ENCODE assay signal across 10 cellular contexts in the genomic region with DNA sequence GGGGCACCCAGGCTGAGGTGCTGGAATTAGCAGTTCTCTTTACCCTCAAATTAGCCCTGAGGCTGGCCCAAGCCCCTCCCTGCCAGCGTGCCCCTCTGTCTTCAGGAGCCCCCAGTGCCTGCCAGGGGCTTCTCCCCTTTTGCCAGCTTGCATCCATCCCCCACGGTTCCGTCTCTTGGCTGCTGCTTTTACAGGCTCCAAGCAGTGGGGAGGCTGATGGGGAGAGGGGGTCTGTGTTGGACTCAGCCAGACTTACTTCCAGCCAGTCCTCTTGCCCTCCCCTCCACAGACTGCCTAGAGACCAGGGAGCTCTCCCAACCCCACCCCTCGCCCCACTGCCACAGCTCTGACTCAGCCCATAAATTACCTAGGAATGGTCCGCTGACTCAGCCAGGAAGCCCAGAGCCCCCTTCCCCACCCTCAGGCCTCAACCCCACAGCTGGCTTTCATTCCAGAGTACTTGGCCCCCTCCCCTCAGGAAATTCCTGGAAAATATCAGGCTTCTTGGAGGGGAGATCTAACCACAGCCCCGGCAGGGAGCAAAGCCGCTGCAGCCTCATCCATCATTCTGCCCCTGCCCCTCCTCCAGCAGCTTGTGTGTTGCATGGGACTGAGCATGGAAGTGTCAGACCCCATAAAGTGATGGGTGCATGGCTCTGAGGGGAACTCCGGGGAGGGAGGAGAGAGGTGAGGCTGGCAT.
DNase-seq lines count a peak whose midpoint lies in the region; ATAC-seq lines count a peak whose summit lies in the region.
"Had no signal": no experiment of that assay in that cellular context is flagged by ENCODE, and none has a peak within 500 bp of the region (broad histone marks: within the 10 kb centered on the region; RNA-seq: fewer than 3 reads in every experiment).

No MANE protein-coding gene starts in this region.

- in situ Hi-C loops in ACHN (cut with HindIII; ENCODE audit: low pct_ligation_motif_present, low pct_unique_long_range_greater_than_20kb, low sequenced_read_pairs), result no loop called here

- H3K4me3 ChIP-seq in HUES6 (ENCODE audit: low read depth, low read length), result no peak overlapping the region; the same call in 1 of the 2 replicates
- H3K4me3 ChIP-seq: lung, upper lobe of left lung had no signal

- no peak overlapping the region for H3K4me3 Mint-ChIP-seq in T-helper 2 cell treated with Interferon-gamma antibody and Interleukin-4, amounts not matched to agents 5 μg/mL and 100 μg/mL, for 36 hours

- H3K36me3 Mint-ChIP-seq in T-helper 2 cell treated with Interferon-gamma antibody and Interleukin-4, amounts not matched to agents 5 μg/mL and 100 μg/mL, for 36 hours (ENCODE audit: low read depth), result no peaks in the 10 kb centered on the region

- H3K27me3 Mint-ChIP-seq in T-helper 2 cell treated with Interferon-gamma antibody and Interleukin-4, amounts not matched to agents 5 μg/mL and 100 μg/mL, for 36 hours (ENCODE audit: low read depth), result peaks cover 2% of the 10 kb centered on the region

- H3K27ac Mint-ChIP-seq in T-helper 2 cell treated with Interferon-gamma antibody and Interleukin-4, amounts not matched to agents 5 μg/mL and 100 μg/mL, for 36 hours, result no peak overlapping the region

- H3K9ac ChIP-seq in HUES6 (ENCODE audit: low read length), result peak overlapping the region; percentile 59

- H3K9me3 ChIP-seq in HUES6 (ENCODE audit: control insufficient read depth, insufficient read depth, low read depth, low read length), result no peaks in the 10 kb centered on the region
- H3K9me3 ChIP-seq: upper lobe of left lung had no signal

- H3K27me3 ChIP-seq in HUES6 (ENCODE audit: control insufficient read depth, insufficient read depth, low read length), result no peaks in the 10 kb centered on the region
- H3K27me3 ChIP-seq: upper lobe of left lung had no signal

- DNase-seq in ACHN, result peak; percentile 89
- DNase-seq in astrocyte of the hippocampus (ENCODE audit: low read depth, low spot score), result peak; percentile 99
- DNase-seq in left kidney (ENCODE audit: low read depth, low spot score), result peak; percentile 98
- no peak for DNase-seq in T-helper 2 cell treated with Interferon-gamma antibody and Interleukin-4, amounts not matched to agents 5 μg/mL and 100 μg/mL, for 36 hours (ENCODE audit: low spot score)
- no peak for DNase-seq in stimulated activated naive CD4-positive, alpha-beta T cell treated with Interleukin-2 at 50 U/mL for 16 hours (lab: John Stamatoyannopoulos, UW)
- DNase-seq: upper lobe of left lung had no signal

- ATAC-seq in GM18858 (IDR thresholded peaks at IDR 0.05; ENCODE audit: unreplicated experiment) (no peak), GM19455 (IDR thresholded peaks at IDR 0.05; ENCODE audit: unreplicated experiment) (no peak)

- peaks cover 2% of the 10 kb centered on the region for H3K4me1 Mint-ChIP-seq in T-helper 2 cell treated with Interferon-gamma antibody and Interleukin-4, amounts not matched to agents 5 μg/mL and 100 μg/mL, for 36 hours (ENCODE audit: low read depth)

- peaks cover 38% of the 10 kb centered on the region for H3K4me1 ChIP-seq in HUES6 (ENCODE audit: control insufficient read depth, insufficient read depth, low read length)

- H3K9me3 Mint-ChIP-seq in T-helper 2 cell treated with Interferon-gamma antibody and Interleukin-4, amounts not matched to agents 5 μg/mL and 100 μg/mL, for 36 hours, result no peaks in the 10 kb centered on the region

- H3K36me3 ChIP-seq in HUES6 (ENCODE audit: control insufficient read depth, insufficient read depth, low read length), result no peaks in the 10 kb centered on the region
- H3K36me3 ChIP-seq: upper lobe of left lung had no signal

- H3K27ac ChIP-seq in HUES6 (ENCODE audit: low read depth, low read length), result peak overlapping the region; percentile 73; the same call in 1 of the 2 replicates
- H3K27ac ChIP-seq: upper lobe of left lung had no signal

Comparison
In these comparisons a context has a peak if more than half of its experiments do, and no peak if none do; other contexts are left out.
1. DNase-seq: peak in ACHN (single experiment), astrocyte of the hippocampus (single experiment) and left kidney (single experiment); none in T-helper 2 cell treated with Interferon-gamma antibody and Interleukin-4, amounts not matched to agents 5 μg/mL and 100 μg/mL, for 36 hours (single experiment) and stimulated activated naive CD4-positive, alpha-beta T cell treated with Interleukin-2 at 50 U/mL for 16 hours (single experiment).